ENCODE assay signal across 8 cellular contexts in genomic region chr5:151223447-151224264, GRCh38. TPM values are rescaled to one million over a fixed set of nuclear protein-coding genes. Genes with fewer than 3 reads are reported as not detected.
DNase-seq lines count a peak whose midpoint lies in the region; ATAC-seq, FAIRE-seq and TF ChIP-seq lines count a peak whose summit lies in the region.

CCDC69 (minus strand) TSS chr5:151224092; CDS start chr5:151223970, 122 bp downstream.

- no peaks in the 10 kb centered on the region for H3K36me3 Mint-ChIP-seq in chondrocyte (ENCODE audit: low read depth)

- H3K9me3 Mint-ChIP-seq in chondrocyte (ENCODE audit: low read depth): no peaks in the 10 kb centered on the region

- DNase-seq in 8988T: peak; percentile 79
- peak; percentile 82 for DNase-seq in GM12892 (ENCODE audit: insufficient read length)
- peak; percentile 20 for DNase-seq in NCI-H1436 (lab: John Stamatoyannopoulos, UW)
- DNase-seq in WERI-Rb-1: peak; percentile 80
- DNase-seq in chondrocyte (ENCODE audit: low spot score): no peak
- DNase-seq in kidney tubule cell (ENCODE audit: low spot score): peak; percentile 79
- peak; percentile 75 for DNase-seq in stimulated activated CD4-positive, alpha-beta T cell treated with anti-CD3 and anti-CD28 coated beads, Interleukin-15, amount 100 ng/mL, for 24 hours

- 0 out of 2 replicates have a peak, but pooled peaks have one; percentile 15 for TF ChIP-seq CTCF in WERI-Rb-1 (IDR thresholded peaks at IDR 0.05; ENCODE audit: low read depth, low read length)
- TF ChIP-seq CTCF in chondrocyte (IDR thresholded peaks at IDR 0.05): peak; percentile 45

- peak within 1 kb of the TSS; percentile 56 for H3K4me3 ChIP-seq in WERI-Rb-1 (ENCODE audit: low read depth, low read length)

- H3K27ac Mint-ChIP-seq in chondrocyte (ENCODE audit: unreplicated experiment): no peak within 1 kb of the TSS

- ATAC-seq in HG02759 (IDR thresholded peaks at IDR 0.05; ENCODE audit: unreplicated experiment): peak; percentile 78

- H3K27me3 Mint-ChIP-seq in chondrocyte (ENCODE audit: low read depth): no peaks in the 10 kb centered on the region

- H3K36me3 ChIP-seq in WERI-Rb-1: no peaks in the 10 kb centered on the region

- no peak within 1 kb of the TSS for H3K27ac ChIP-seq in WERI-Rb-1

- peak; percentile 71 for TF ChIP-seq POLR2A in GM12892 (IDR thresholded peaks at IDR 0.05; ENCODE audit: low read depth, low read length)

- peaks cover 5% of the 10 kb centered on the region for H3K4me1 Mint-ChIP-seq in chondrocyte (ENCODE audit: low read depth)

- FAIRE-seq in GM12892 (lab: Jason Lieb, UNC): peak; percentile 40

- H3K9me3 ChIP-seq in WERI-Rb-1 (ENCODE audit: severe bottlenecking): no peaks in the 10 kb centered on the region

- H3K4me3 Mint-ChIP-seq in chondrocyte (ENCODE audit: unreplicated experiment): peak within 1 kb of the TSS; percentile 77

- H3K27me3 ChIP-seq in WERI-Rb-1 (ENCODE audit: insufficient read depth, low read depth, severe bottlenecking): peaks cover 6% of the 10 kb centered on the region

RNA-seq across cellular contexts. Expression of gene CCDC69, which starts in this region (rescaled TPM):
- 41.2 TPM for polyA plus RNA-seq in GM12892 (2012; ENCODE audit: missing spikeins)
- 1.2 to 1.5 TPM (median 1.3 TPM) in 3 replicates for total RNA-seq in chondrocyte
